Comparison of ENCODE assay signal across 8 cellular contexts in genomic region chr14:58244556-58245387, GRCh38. TPM values are rescaled to one million over a fixed set of nuclear protein-coding genes. Genes with fewer than 3 reads are reported as not detected.
DNase-seq lines count a peak whose midpoint lies in the region; ATAC-seq and TF ChIP-seq lines count a peak whose summit lies in the region.

PSMA3 (plus strand) TSS chr14:58244843; CDS start chr14:58244921, 78 bp downstream.

- no peak for TF ChIP-seq RAD21 in SK-N-SH (IDR thresholded peaks at IDR 0.05; ENCODE audit: low read length)

- H3K36me3 ChIP-seq in SK-N-SH (replicated peaks in 1 of 2; ENCODE audit: control insufficient read depth in 1 of 2, insufficient read depth in 2 of 2, low read length in 1 of 2) (peaks cover 3 to 5% of the 10 kb centered on the region in 2 experiments), gastroesophageal sphincter (peaks cover 0 to 21% of the 10 kb centered on the region in 2 donors), neutrophil (peaks cover 9% of the 10 kb centered on the region)

- peaks cover 22% of the 10 kb centered on the region for H3F3A ChIP-seq in SK-N-SH (replicated peaks; ENCODE audit: insufficient read depth)

- peak; percentile 67 to 72 for TF ChIP-seq POLR2A in gastroesophageal sphincter (IDR thresholded peaks at IDR 0.05)

- peak; percentile 14; the same call in 1 of the 2 replicates for TF ChIP-seq CTCF in SK-N-SH (IDR thresholded peaks at IDR 0.05)
- TF ChIP-seq CTCF in gastroesophageal sphincter (IDR thresholded peaks at IDR 0.05) = peak in 1 of 4 experiments; percentile 13
- TF ChIP-seq CTCF in neutrophil (IDR thresholded peaks at IDR 0.05) = peak; percentile 53

- no peaks in the 10 kb centered on the region for H3K9me2 ChIP-seq in SK-N-SH

- H3K4me2 ChIP-seq in SK-N-SH = peak within 1 kb of the TSS; percentile 78

- WGBS in SK-N-SH (ENCODE audit: low lambda C conversion rate) = 2% methylated on average over 50 of the region's 50 CpGs
- WGBS in gastroesophageal sphincter (ENCODE audit: low coverage in 1 of 2), 2 donors = 0% methylated on average over 11 to 22 of the region's 50 CpGs

- H3K9ac ChIP-seq in SK-N-SH = peak within 1 kb of the TSS; percentile 91

- H3K4me1 ChIP-seq in SK-N-SH (ENCODE audit: control insufficient read depth in 1 of 2, insufficient read depth in 2 of 2, low read depth in 1 of 2, low read length in 1 of 2) (peaks cover 0 to 3% of the 10 kb centered on the region in 2 experiments; a peak in 2 of 4 replicates), gastroesophageal sphincter (peaks cover 5 to 44% (median 18%) of the 10 kb centered on the region in 3 donors), neutrophil (ENCODE audit: control insufficient read depth in 1 of 2, insufficient read depth in 1 of 2, low read depth in 1 of 2, low read length in 1 of 2) (peaks cover 32 to 33% of the 10 kb centered on the region in 2 experiments)

- H3K27ac ChIP-seq in SK-N-SH (ENCODE audit: low read depth in 2 of 2, low read length in 1 of 2) = peak within 1 kb of the TSS; percentile 89 to 97
- H3K27ac ChIP-seq in gastroesophageal sphincter = peak within 1 kb of the TSS; percentile 95 to 97 (median 96)
- H3K27ac ChIP-seq in neutrophil = peak within 1 kb of the TSS; percentile 93
- peak within 1 kb of the TSS; percentile 93 for H3K27ac ChIP-seq in substantia nigra (ENCODE audit: low read depth, low read length, poor library complexity, severe bottlenecking)

- no peaks in the 10 kb centered on the region for H3K27me3 ChIP-seq in SK-N-SH (ENCODE audit: insufficient read depth)
- no peaks in the 10 kb centered on the region for H3K27me3 ChIP-seq in gastroesophageal sphincter
- no peaks in the 10 kb centered on the region for H3K27me3 ChIP-seq in neutrophil

- DNase-seq in GM04504 (ENCODE audit: low read depth) = peak; percentile 96
- DNase-seq in NCI-H1048 (lab: John Stamatoyannopoulos, UW) = peak; percentile 94
- DNase-seq in SK-N-SH = peak; percentile 90
- peak; percentile 98 for DNase-seq in activated naive CD4-positive, alpha-beta T cell treated with anti-CD3 and anti-CD28 coated beads, Interleukin-2, amount 50 U/mL, for 16 hours
- DNase-seq in substantia nigra (lab: John Stamatoyannopoulos, UW) = peak; percentile 63 to 98 (median 96)

- TF ChIP-seq EP300 in SK-N-SH (IDR thresholded peaks at IDR 0.05; ENCODE audit: borderline replicate concordance in 1 of 2, low read depth in 1 of 2, low read length in 1 of 2) (no peak), gastroesophageal sphincter (IDR thresholded peaks at IDR 0.05) (no peak)

- H3K9me3 ChIP-seq in SK-N-SH = no peaks in the 10 kb centered on the region
- H3K9me3 ChIP-seq in gastroesophageal sphincter = no peaks in the 10 kb centered on the region
- no peaks in the 10 kb centered on the region for H3K9me3 ChIP-seq in neutrophil

- peaks cover 28% of the 10 kb centered on the region for H4K20me1 ChIP-seq in SK-N-SH (ENCODE audit: insufficient read depth)

- CTCF ChIA-PET in SK-N-SH (lab: Yijun Ruan, JAX) = interaction anchor here (1.3 to 2.2 kb wide), 2 partner anchors 9 to 151 kb away, joined by 4 to 7 read pairs; partner anchors contain the start of gene TOMM20L

- POLR2A ChIA-PET in SK-N-SH (lab: Yijun Ruan, JAX) = interaction anchor here (0.9 to 1.5 kb wide), 3 partner anchors 8 to 53 kb away, joined by 3 to 4 read pairs (median 3); partner anchors contain the start of gene ARID4A

- H3K4me3 ChIP-seq in SK-N-SH (ENCODE audit: low read depth in 2 of 2, low read length in 1 of 2) (peak within 1 kb of the TSS; percentile 87 to 91), gastroesophageal sphincter (peak within 1 kb of the TSS; percentile 84 to 92), neutrophil (ENCODE audit: low read depth in 1 of 2, low read length in 1 of 2) (peak within 1 kb of the TSS; percentile 82 to 85)

- peaks cover 50% of the 10 kb centered on the region for H3K79me2 ChIP-seq in SK-N-SH (ENCODE audit: insufficient read depth)

- H2AFZ ChIP-seq in SK-N-SH (ENCODE audit: low read depth) = peak within 1 kb of the TSS; percentile 91

- peak; percentile 95 for ATAC-seq in HG02571 (IDR thresholded peaks at IDR 0.05; ENCODE audit: unreplicated experiment)
- peak; percentile 97 for ATAC-seq in gastroesophageal sphincter

TF ChIP-seq in SK-N-SH, 30 proteins besides CTCF, POLR2A, EP300 and RAD21 (continues in another document):
- TF ChIP-seq FOXM1 (IDR thresholded peaks at IDR 0.05; ENCODE audit: low read depth) (0 out of 2 replicates have a peak, but pooled peaks have one; percentile 19), GABPA (IDR thresholded peaks at IDR 0.05; ENCODE audit: low read depth) (no peak), RXRA (IDR thresholded peaks at IDR 0.05; ENCODE audit: borderline replicate concordance, low read depth) (no peak), USF2 (IDR thresholded peaks at IDR 0.05; ENCODE audit: borderline replicate concordance, low read depth, low read length) (no peak), MEF2A (IDR thresholded peaks at IDR 0.05; ENCODE audit: borderline replicate concordance, low read depth) (no peak), TCF12 (IDR thresholded peaks at IDR 0.05) (no peak), MXI1 (IDR thresholded peaks at IDR 0.05; ENCODE audit: low read depth, low read length) (peak; percentile 33; the same call in 1 of the 2 replicates), FOXJ3 (CRISPR knock-in tag; IDR thresholded peaks at IDR 0.05) (no peak), GATA2 (CRISPR knock-in tag; IDR thresholded peaks at IDR 0.05) (no peak), POLR2AphosphoS5 (IDR thresholded peaks at IDR 0.05; ENCODE audit: low read depth, low read length) (peak; percentile 95), ZBTB33 (IDR thresholded peaks at IDR 0.05; ENCODE audit: borderline replicate concordance, low read depth) (no peak), FOSL2 (IDR thresholded peaks at IDR 0.05; ENCODE audit: borderline replicate concordance, low read depth) (no peak), NFIC (IDR thresholded peaks at IDR 0.05; ENCODE audit: borderline replicate concordance) (no peak), RFX5 (IDR thresholded peaks at IDR 0.05; ENCODE audit: low read length) (peak; percentile 75; the same call in 1 of the 2 replicates), YY1 (IDR thresholded peaks at IDR 0.05; ENCODE audit: low read depth) (no peak), ELF1 (IDR thresholded peaks at IDR 0.05) (no peak), CHD2 (IDR thresholded peaks at IDR 0.05; ENCODE audit: low read length, partially characterized antibody) (peak; percentile 73), JUND (IDR thresholded peaks at IDR 0.05) (no peak), NRF1 (IDR thresholded peaks at IDR 0.05; ENCODE audit: low read depth, low read length) (peak; percentile 83)
- TF ChIP-seq, protein P1, sequence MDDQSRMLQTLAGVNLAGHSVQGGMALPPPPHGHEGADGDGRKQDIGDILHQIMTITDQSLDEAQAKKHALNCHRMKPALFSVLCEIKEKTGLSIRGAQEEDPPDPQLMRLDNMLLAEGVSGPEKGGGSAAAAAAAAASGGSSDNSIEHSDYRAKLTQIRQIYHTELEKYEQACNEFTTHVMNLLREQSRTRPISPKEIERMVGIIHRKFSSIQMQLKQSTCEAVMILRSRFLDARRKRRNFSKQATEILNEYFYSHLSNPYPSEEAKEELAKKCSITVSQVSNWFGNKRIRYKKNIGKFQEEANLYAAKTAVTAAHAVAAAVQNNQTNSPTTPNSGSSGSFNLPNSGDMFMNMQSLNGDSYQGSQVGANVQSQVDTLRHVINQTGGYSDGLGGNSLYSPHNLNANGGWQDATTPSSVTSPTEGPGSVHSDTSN (IDR thresholded peaks at IDR 0.05) = 0 out of 2 replicates have a peak, but pooled peaks have one; percentile 14
- TF ChIP-seq, protein P2, sequence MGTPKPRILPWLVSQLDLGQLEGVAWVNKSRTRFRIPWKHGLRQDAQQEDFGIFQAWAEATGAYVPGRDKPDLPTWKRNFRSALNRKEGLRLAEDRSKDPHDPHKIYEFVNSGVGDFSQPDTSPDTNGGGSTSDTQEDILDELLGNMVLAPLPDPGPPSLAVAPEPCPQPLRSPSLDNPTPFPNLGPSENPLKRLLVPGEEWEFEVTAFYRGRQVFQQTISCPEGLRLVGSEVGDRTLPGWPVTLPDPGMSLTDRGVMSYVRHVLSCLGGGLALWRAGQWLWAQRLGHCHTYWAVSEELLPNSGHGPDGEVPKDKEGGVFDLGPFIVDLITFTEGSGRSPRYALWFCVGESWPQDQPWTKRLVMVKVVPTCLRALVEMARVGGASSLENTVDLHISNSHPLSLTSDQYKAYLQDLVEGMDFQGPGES (IDR thresholded peaks at IDR 0.05; ENCODE audit: low read depth, low read length) = peak; percentile 41

RNA-seq across cellular contexts. Expression of gene PSMA3, which starts in this region (rescaled TPM):
- polyA plus RNA-seq in SK-N-SH (2012; rRNA removed) = 203 and 214 TPM in 2 replicates
- polyA plus RNA-seq in SK-N-SH (2012; cell fraction: cytosol; rRNA removed) = 226 and 277 TPM in 2 replicates
- 80.2 and 132 TPM in 2 replicates for polyA plus RNA-seq in SK-N-SH (2012; cell fraction: nucleus; rRNA removed)
- total RNA-seq in gastroesophageal sphincter = 100 to 1,000 TPM in 2 of 4 donors, 10 to 100 TPM in 2; 88.4 to 106 (median 96.7) TPM

Comparison
In these comparisons a context has a peak if more than half of its experiments do, and no peak if none do; other contexts are left out.
1. Peak in every context shown above with its lines: DNase-seq, ATAC-seq, H3K4me3 ChIP-seq and H3K27ac ChIP-seq.